ENCODE assay signal across 9 cellular contexts in the genomic region with DNA sequence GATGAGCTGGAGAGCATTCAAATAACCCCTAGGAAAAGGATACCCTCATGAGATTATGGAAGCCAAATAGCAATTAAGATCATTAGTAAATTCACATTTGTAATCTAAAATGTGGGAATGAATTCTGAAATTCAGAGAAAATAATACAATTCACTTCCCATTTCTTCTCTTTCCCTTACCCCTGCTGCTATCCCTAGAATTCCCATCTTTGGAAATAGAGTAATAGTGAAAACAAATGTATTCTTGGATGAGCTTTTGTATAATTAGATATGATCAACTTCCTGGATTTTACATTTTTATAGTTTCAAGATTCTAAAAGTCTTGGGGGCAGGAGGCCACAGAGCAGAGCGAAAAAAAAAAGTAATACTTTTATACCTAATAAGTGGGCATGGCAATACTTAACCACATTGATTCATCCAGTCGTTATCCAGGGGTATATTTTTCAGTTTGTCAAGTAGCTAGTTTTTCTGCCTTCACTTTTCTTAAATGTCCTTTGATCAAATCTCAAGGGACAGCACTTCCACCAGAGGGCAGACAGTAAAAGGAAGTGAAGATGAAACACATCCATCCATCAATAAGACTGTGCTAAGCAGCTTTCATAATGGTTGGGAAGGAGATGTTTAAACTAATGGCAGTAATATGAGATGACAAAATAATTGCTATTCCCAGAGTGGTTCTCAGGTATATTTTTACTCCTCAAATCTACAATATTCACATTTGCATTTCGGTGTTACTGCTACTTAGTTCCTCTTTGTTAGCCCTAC.
DNase-seq lines count a peak whose midpoint lies in the region; ATAC-seq and TF ChIP-seq lines count a peak whose summit lies in the region.
"Had no signal": no experiment of that assay in that cellular context is flagged by ENCODE, and none has a peak within 500 bp of the region (broad histone marks: within the 10 kb centered on the region; RNA-seq: fewer than 3 reads in every experiment).

No MANE protein-coding gene starts in this region.

- H2AFZ ChIP-seq in fibroblast of lung (ENCODE audit: low read length): no peak overlapping the region
- no peak overlapping the region for H2AFZ ChIP-seq in smooth muscle cell (ENCODE audit: low read depth)

- WGBS in smooth muscle cell (ENCODE audit: low lambda C conversion rate): 75% methylated on average over 3 of the region's 3 CpGs

- H3K4me1 ChIP-seq in fibroblast of lung (ENCODE audit: control insufficient read depth, extremely low read depth, insufficient read depth, low read length): no peaks in the 10 kb centered on the region
- H3K4me1 ChIP-seq in smooth muscle cell (ENCODE audit: low read depth): no peaks in the 10 kb centered on the region

- ATAC-seq in HG03521 (IDR thresholded peaks at IDR 0.05; ENCODE audit: unreplicated experiment): no peak
- no peak for ATAC-seq in HG03520 (IDR thresholded peaks at IDR 0.05; ENCODE audit: unreplicated experiment)
- ATAC-seq: naive thymus-derived CD4-positive, alpha-beta T cell had no signal

- H4K20me1 ChIP-seq in fibroblast of lung (ENCODE audit: control insufficient read depth, extremely low read depth, insufficient read depth, low read length) (no peaks in the 10 kb centered on the region), smooth muscle cell (ENCODE audit: low read depth) (no peaks in the 10 kb centered on the region)

- H3K79me2 ChIP-seq in fibroblast of lung (ENCODE audit: control insufficient read depth, insufficient read depth, low read length): no peaks in the 10 kb centered on the region
- H3K79me2 ChIP-seq in smooth muscle cell (ENCODE audit: low read depth): no peaks in the 10 kb centered on the region

- H3K4me2 ChIP-seq in fibroblast of lung (ENCODE audit: extremely low read depth, insufficient read depth, low read length) (no peak overlapping the region), smooth muscle cell (no peak overlapping the region)

- H3K9me3 ChIP-seq in fibroblast of lung (ENCODE audit: control insufficient read depth, insufficient read depth, low read depth, low read length): no peaks in the 10 kb centered on the region
- no peaks in the 10 kb centered on the region for H3K9me3 ChIP-seq in smooth muscle cell (replicated peaks; ENCODE audit: low read depth)

- TF ChIP-seq CTCF in fibroblast of lung (conservative IDR thresholded peaks at IDR 0.05 in 1 of 2, IDR thresholded peaks at IDR 0.05 in 1 of 2; ENCODE audit: low read depth in 1 of 2, low read length in 2 of 2) (no peak), smooth muscle cell (IDR thresholded peaks at IDR 0.05; ENCODE audit: borderline replicate concordance, insufficient read depth, poor library complexity, severe bottlenecking) (peak; percentile 48)

- H3K36me3 ChIP-seq in fibroblast of lung (ENCODE audit: control insufficient read depth, insufficient read depth, low read length) (no peaks in the 10 kb centered on the region), smooth muscle cell (ENCODE audit: low read depth) (no peaks in the 10 kb centered on the region)

- H3K27ac ChIP-seq in fibroblast of lung (ENCODE audit: insufficient read depth, low read length) (no peak overlapping the region), smooth muscle cell (ENCODE audit: low read depth) (no peak overlapping the region)

- H3K4me3 ChIP-seq in fibroblast of lung (replicated peaks in 1 of 4; ENCODE audit: control extremely low read depth in 1 of 4, insufficient read depth in 1 of 4, low read depth in 3 of 4, low read length in 4 of 4) (no peak overlapping the region), smooth muscle cell (no peak overlapping the region)

- no peaks in the 10 kb centered on the region for H3K27me3 ChIP-seq in fibroblast of lung (ENCODE audit: control insufficient read depth, insufficient read depth, low read length)
- no peaks in the 10 kb centered on the region for H3K27me3 ChIP-seq in smooth muscle cell (ENCODE audit: low read depth)

- no peaks in the 10 kb centered on the region for H3F3A ChIP-seq in smooth muscle cell (ENCODE audit: low read depth)

- no peak overlapping the region for H3K9ac ChIP-seq in fibroblast of lung (ENCODE audit: insufficient read depth, low read length)
- H3K9ac ChIP-seq in smooth muscle cell (ENCODE audit: low read depth): no peak overlapping the region

- DNase-seq in NCI-H345 (lab: John Stamatoyannopoulos, UW) (peak; percentile 14), NCI-H345 treated with DMSO at 0.1 percent for 48 hours (lab: John Stamatoyannopoulos, UW; ENCODE audit: unreplicated experiment) (no peak), NCI-H446 treated with DMSO at 0.1 percent for 48 hours (lab: John Stamatoyannopoulos, UW) (peak; percentile 31), fibroblast of lung (ENCODE audit: low read depth in 2 of 2) (peak; percentile 8 to 12), smooth muscle cell (lab: John Stamatoyannopoulos, UW; ENCODE audit: unreplicated experiment) (no peak)
- no peak for DNase-seq in activated CD4-positive, alpha-beta T cell treated with anti-CD3 and anti-CD28 coated beads for 1 hour
- DNase-seq: naive thymus-derived CD4-positive, alpha-beta T cell had no signal

Comparison
In these comparisons a context has a peak if more than half of its experiments do, and no peak if none do; other contexts are left out.
1. DNase-seq: peak in NCI-H345 (single experiment), NCI-H446 treated with DMSO at 0.1 percent for 48 hours (single experiment) and fibroblast of lung (2 of 2); none in NCI-H345 treated with DMSO at 0.1 percent for 48 hours (single experiment), smooth muscle cell (single experiment) and activated CD4-positive, alpha-beta T cell treated with anti-CD3 and anti-CD28 coated beads for 1 hour (single experiment).